9 cellular contexts compared by ENCODE assay signal in the genomic region with DNA sequence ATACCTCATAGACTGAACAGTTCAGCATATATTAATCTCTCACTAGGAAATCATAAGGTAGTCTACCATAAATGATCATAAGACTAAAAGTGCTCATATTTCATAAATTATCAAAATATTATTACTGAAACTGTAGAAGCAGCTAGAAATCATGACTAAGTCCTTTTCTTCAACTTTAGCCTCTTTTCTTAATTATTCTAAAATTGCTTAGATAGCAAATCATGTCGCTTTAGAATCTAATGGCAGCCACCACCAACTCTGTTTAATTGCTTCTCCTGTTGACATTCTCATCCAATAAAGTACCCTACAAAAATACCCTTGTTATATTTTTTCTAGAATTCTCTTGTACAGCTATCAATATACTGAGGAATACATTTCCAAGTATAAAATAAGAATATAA.
"Had no signal": no experiment of that assay in that cellular context is flagged by ENCODE, and none has a peak within 500 bp of the region (broad histone marks: within the 10 kb centered on the region; RNA-seq: fewer than 3 reads in every experiment).

No MANE protein-coding gene starts in this region.

- H3K36me3 ChIP-seq: HAP-1 had no signal

- H3K9ac ChIP-seq: GM23248, KMS-11 had no signal

- ATAC-seq: HCT116 had no signal

- H3K4me2 ChIP-seq: KMS-11 had no signal

- H3K9me3 ChIP-seq: HAP-1 had no signal

- H2AFZ ChIP-seq: GM23248 had no signal

- H3K4me3 ChIP-seq: GM23248, HAP-1 had no signal

- H3K27ac ChIP-seq: GM23248, HL-60, KMS-11 had no signal

- DNase-seq: GM23248, GOT3, H7, HFFc6, KBM-7 had no signal
